In the genomic region with DNA sequence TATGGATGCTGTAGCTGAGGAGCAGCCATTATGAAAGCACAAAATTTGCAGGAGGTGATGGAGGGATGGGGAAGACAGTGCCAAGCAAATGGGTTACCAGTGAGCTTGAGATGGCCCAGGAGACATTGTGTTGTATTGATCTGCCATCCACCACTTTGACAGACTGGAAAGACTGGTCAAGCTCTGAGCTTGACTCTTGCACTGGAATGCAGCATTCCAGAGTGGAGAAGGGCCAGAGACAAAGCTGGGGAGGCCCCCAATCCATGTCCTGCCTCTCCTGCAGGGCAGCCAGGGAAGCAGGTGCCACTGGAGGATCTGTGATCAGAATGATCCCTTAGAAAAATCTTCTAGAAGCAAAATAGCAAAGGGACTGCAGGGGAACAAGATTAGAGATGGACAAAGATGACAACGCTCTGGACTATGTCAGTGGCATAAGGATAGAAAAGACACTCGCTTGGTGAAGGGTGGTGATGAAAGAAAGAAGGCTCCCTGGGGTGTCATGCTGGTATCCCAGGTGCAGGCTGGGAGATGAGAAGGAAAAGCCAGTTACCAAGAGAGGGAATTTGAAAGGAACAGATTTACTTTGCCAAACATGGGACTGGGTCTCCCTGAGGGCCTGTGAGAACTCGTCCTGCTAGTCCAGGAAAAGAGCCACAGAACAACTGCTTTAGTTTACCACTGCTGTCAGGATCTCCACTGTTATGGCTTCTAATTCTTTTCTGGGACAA, we compare ENCODE assay signal across 19 cellular contexts.
"Had no signal": no experiment of that assay in that cellular context is flagged by ENCODE, and none has a peak within 500 bp of the region (broad histone marks: within the 10 kb centered on the region; RNA-seq: fewer than 3 reads in every experiment).

No MANE protein-coding gene starts in this region.

- H3K4me3 ChIP-seq: heart left ventricle, thyroid gland had no signal

- H3K27ac ChIP-seq: epithelial cell of prostate, heart left ventricle, thyroid gland had no signal

- ATAC-seq: heart left ventricle; left cardiac atrium; sciatic nerve; stimulated activated naive B cell treated with anti-CD40 and anti-IgM and Interleukin-4, amounts not matched to agents 10 μg/mL and 1 μg/mL and 100 μg/mL, for 72 hours had no signal

- H3K36me3 ChIP-seq: heart left ventricle, thyroid gland had no signal

- H3K27ac Mint-ChIP-seq: activated naive CD8-positive, alpha-beta T cell treated with anti-CD3 and anti-CD28 coated beads, Interleukin-2, amount 10 ng/mL, durations not matched to agents 7 days and 5 days; memory B cell; nephron; stimulated activated naive B cell treated with anti-CD40 and anti-IgM and Interleukin-4, amounts not matched to agents 10 μg/mL and 1 μg/mL and 100 μg/mL, for 72 hours had no signal

- H3K9me3 Mint-ChIP-seq: activated naive CD8-positive, alpha-beta T cell treated with anti-CD3 and anti-CD28 coated beads, Interleukin-2, amount 10 ng/mL, durations not matched to agents 7 days and 5 days; memory B cell; nephron; stimulated activated naive B cell treated with anti-CD40 and anti-IgM and Interleukin-4, amounts not matched to agents 10 μg/mL and 1 μg/mL and 100 μg/mL, for 72 hours had no signal

- H3K4me1 Mint-ChIP-seq: nephron had no signal

- H3K36me3 Mint-ChIP-seq: activated naive CD8-positive, alpha-beta T cell treated with anti-CD3 and anti-CD28 coated beads, Interleukin-2, amount 10 ng/mL, durations not matched to agents 7 days and 5 days had no signal

- DNase-seq: activated naive CD4-positive, alpha-beta T cell treated with Interleukin-2 at 50 U/mL for 16 hours; activated naive CD8-positive, alpha-beta T cell treated with anti-CD3 and anti-CD28 coated beads, Interleukin-2, amount 10 ng/mL, durations not matched to agents 7 days and 5 days; activated T-cell treated with anti-CD3 and anti-CD28 coated beads, Interleukin-2, amount 50 U/mL, for 48 hours; amniotic stem cell; heart left ventricle; islet precursor cell; left cardiac atrium; occipital lobe; posterior cingulate gyrus; small intestine; stimulated activated CD4-positive, alpha-beta T cell treated with anti-CD3 and anti-CD28 coated beads, Interleukin-2, amount 100 ng/mL, for 48 hours; stimulated activated CD8-positive, alpha-beta memory T cell treated with anti-CD3 and anti-CD28 coated beads, Interleukin-4, amount 100 ng/mL, for 48 hours; stimulated activated naive B cell treated with anti-CD40 and anti-IgM and Interleukin-4, amounts not matched to agents 10 μg/mL and 1 μg/mL and 100 μg/mL, for 72 hours; T-helper 1 cell; thyroid gland had no signal

- H3K4me3 Mint-ChIP-seq: activated naive CD8-positive, alpha-beta T cell treated with anti-CD3 and anti-CD28 coated beads, Interleukin-2, amount 10 ng/mL, durations not matched to agents 7 days and 5 days; memory B cell; nephron; stimulated activated naive B cell treated with anti-CD40 and anti-IgM and Interleukin-4, amounts not matched to agents 10 μg/mL and 1 μg/mL and 100 μg/mL, for 72 hours had no signal

- H3K27me3 ChIP-seq: heart left ventricle, thyroid gland had no signal

- H3K9me3 ChIP-seq: heart left ventricle, thyroid gland had no signal
